Comparison of ENCODE assay signal across 18 cellular contexts in genomic region chr7:16747095-16747494, GRCh38. TPM values are rescaled to one million over a fixed set of nuclear protein-coding genes. Genes with fewer than 3 reads are reported as not detected.
"Had no signal": no experiment of that assay in that cellular context is flagged by ENCODE, and none has a peak within 500 bp of the region (broad histone marks: within the 10 kb centered on the region; RNA-seq: fewer than 3 reads in every experiment).

No MANE protein-coding gene starts in this region.

- H3K27ac Mint-ChIP-seq: activated CD8-positive, alpha-beta memory T cell treated with anti-CD3 and anti-CD28 coated beads, Interleukin-2, amount 10 ng/mL, durations not matched to agents 7 days and 5 days; activated naive CD8-positive, alpha-beta T cell; activated T-cell treated with anti-CD3 and anti-CD28 coated beads, Interleukin-2, amount 50 U/mL, for 24 hours; brain; dendritic cell treated with granulocyte-macrophage colony-stimulating factor and Interleukin-4, amounts not matched to agents 40 ng/mL and 50 ng/mL, for 4 days; effector memory CD8-positive, alpha-beta T cell; nephron progenitor cell; T-helper 2 cell treated with Interferon-gamma antibody and Interleukin-4, amounts not matched to agents 5 μg/mL and 100 μg/mL, for 36 hours had no signal

- H3K36me3 Mint-ChIP-seq: activated CD8-positive, alpha-beta memory T cell treated with anti-CD3 and anti-CD28 coated beads, Interleukin-2, amount 10 ng/mL, durations not matched to agents 7 days and 5 days; activated naive CD8-positive, alpha-beta T cell; brain had no signal

- H3K9me3 Mint-ChIP-seq: activated T-cell treated with anti-CD3 and anti-CD28 coated beads, Interleukin-2, amount 50 U/mL, for 24 hours; brain; dendritic cell treated with granulocyte-macrophage colony-stimulating factor and Interleukin-4, amounts not matched to agents 40 ng/mL and 50 ng/mL, for 4 days; effector memory CD8-positive, alpha-beta T cell; nephron progenitor cell; T-helper 2 cell treated with Interferon-gamma antibody and Interleukin-4, amounts not matched to agents 5 μg/mL and 100 μg/mL, for 36 hours had no signal

- H3K4me3 ChIP-seq: left lung, psoas muscle, sigmoid colon had no signal

- H3K4me3 Mint-ChIP-seq: activated CD8-positive, alpha-beta memory T cell treated with anti-CD3 and anti-CD28 coated beads, Interleukin-2, amount 10 ng/mL, durations not matched to agents 7 days and 5 days; activated naive CD8-positive, alpha-beta T cell; activated T-cell treated with anti-CD3 and anti-CD28 coated beads, Interleukin-2, amount 50 U/mL, for 24 hours; brain; dendritic cell treated with granulocyte-macrophage colony-stimulating factor and Interleukin-4, amounts not matched to agents 40 ng/mL and 50 ng/mL, for 4 days; effector memory CD8-positive, alpha-beta T cell; nephron progenitor cell; T-helper 2 cell treated with Interferon-gamma antibody and Interleukin-4, amounts not matched to agents 5 μg/mL and 100 μg/mL, for 36 hours had no signal

- DNase-seq: activated CD4-positive, alpha-beta T cell treated with anti-CD3 and anti-CD28 coated beads, Interleukin-2, amount 50 U/mL, for 4 hours; activated CD4-positive, CD25-positive, alpha-beta regulatory T cell treated with anti-CD3 and anti-CD28 coated beads, Interleukin-2, amount 50 U/mL, for 72 hours; activated CD8-positive, alpha-beta memory T cell treated with anti-CD3 and anti-CD28 coated beads, Interleukin-2, amount 10 ng/mL, durations not matched to agents 7 days and 5 days; activated effector memory CD4-positive, alpha-beta T cell treated with anti-CD3 and anti-CD28 coated beads, Interleukin-2, amount 50 U/mL, for 16 hours; activated T-cell treated with anti-CD3 and anti-CD28 coated beads, Interleukin-2, amount 50 U/mL, for 24 hours; amygdala; effector memory CD8-positive, alpha-beta T cell; left lung; mesenchymal stem cell; nephron progenitor cell; psoas muscle; sigmoid colon; stimulated activated CD4-positive, alpha-beta T cell treated with anti-CD3 and anti-CD28 coated beads, Interleukin-2, amount 100 ng/mL, for 48 hours; stimulated activated naive CD4-positive, alpha-beta T cell treated with Interleukin-2 at 50 U/mL for 16 hours had no signal

- ATAC-seq: activated CD8-positive, alpha-beta memory T cell treated with anti-CD3 and anti-CD28 coated beads, Interleukin-2, amount 10 ng/mL, durations not matched to agents 7 days and 5 days; effector memory CD8-positive, alpha-beta T cell; left lung had no signal

RNA-seq across cellular contexts. Expression of gene AGR2, which starts 57.7 kb away (rescaled TPM):
- total RNA-seq: activated CD8-positive, alpha-beta memory T cell treated with anti-CD3 and anti-CD28 coated beads, Interleukin-2, amount 10 ng/mL, durations not matched to agents 7 days and 5 days; psoas muscle; sigmoid colon had no signal
